ENCODE assay signal across 19 cellular contexts in the genomic region with DNA sequence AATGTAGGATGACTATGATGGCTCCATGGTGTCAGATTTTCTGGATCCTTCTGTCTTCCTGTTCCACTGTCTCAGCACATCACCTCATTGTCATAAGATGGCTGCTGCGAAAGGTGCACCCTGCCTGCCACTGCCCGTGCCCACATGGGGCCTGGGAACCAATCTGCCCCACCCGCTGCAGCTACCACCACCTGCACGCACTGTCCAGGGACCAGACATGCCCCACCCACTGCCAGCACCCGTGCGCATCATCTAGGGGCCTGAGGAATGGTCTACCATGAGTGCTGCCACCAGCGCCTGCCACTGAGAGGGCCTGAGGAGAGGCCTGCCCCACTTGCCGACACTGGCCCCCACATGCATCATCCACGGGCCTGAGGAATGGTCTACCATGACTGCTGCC. TPM values are rescaled to one million over a fixed set of nuclear protein-coding genes. Genes with fewer than 3 reads are reported as not detected.
DNase-seq lines count a peak whose midpoint lies in the region; ATAC-seq and TF ChIP-seq lines count a peak whose summit lies in the region.
"Had no signal": no experiment of that assay in that cellular context is flagged by ENCODE, and none has a peak within 500 bp of the region (broad histone marks: within the 10 kb centered on the region; RNA-seq: fewer than 3 reads in every experiment).

No MANE protein-coding gene starts in this region.

- peaks cover 19% of the 10 kb centered on the region for H3K27me3 Mint-ChIP-seq in H9 (ENCODE audit: low read depth)

- ATAC-seq in HG02610 (IDR thresholded peaks at IDR 0.05; ENCODE audit: unreplicated experiment) (no peak), upper lobe of right lung (no peak), HG02763 (IDR thresholded peaks at IDR 0.05; ENCODE audit: unreplicated experiment) (no peak)
- ATAC-seq: GM23338 had no signal

- H3K23ac ChIP-seq in H9 (ENCODE audit: insufficient read length, low read depth, low read length), result no peak overlapping the region

- H3K4me3 ChIP-seq in upper lobe of right lung, result no peak overlapping the region
- H3K4me3 ChIP-seq: BLaER1 treated with 17β-estradiol and CSF1 and Interleukin-3, amounts not matched to agents 10 nM and 100 nM; GM23338 had no signal

- H3K27ac Mint-ChIP-seq in H9, result no peak overlapping the region; a peak in 1 of 7 replicates
- H3K27ac Mint-ChIP-seq: B cell; CD8-positive, alpha-beta memory T cell; GM23338; IgD-negative memory B cell had no signal

- H3K9me3 ChIP-seq in H9 (ENCODE audit: control insufficient read depth, low read depth, low read length), result peaks cover 9% of the 10 kb centered on the region
- H3K9me3 ChIP-seq in upper lobe of right lung, result peaks cover 3% of the 10 kb centered on the region

- no peak for TF ChIP-seq CTCF in H9 (conservative IDR thresholded peaks at IDR 0.05)
- no peak for TF ChIP-seq CTCF in upper lobe of right lung (IDR thresholded peaks at IDR 0.05)

- no peaks in the 10 kb centered on the region for H3K79me1 ChIP-seq in H9 (ENCODE audit: insufficient read depth, low read depth, low read length, poor library complexity, severe bottlenecking)

- H3K23me2 ChIP-seq in H9 (ENCODE audit: insufficient read length, low read depth, low read length, poor library complexity, severe bottlenecking), result peaks cover 4% of the 10 kb centered on the region

- no peak overlapping the region for H2BK5ac ChIP-seq in H9 (ENCODE audit: insufficient read length, low read length)

- H4K8ac ChIP-seq in H9 (replicated peaks; ENCODE audit: insufficient read length, low read depth, low read length), result no peak overlapping the region

- no peak overlapping the region for H3K4ac ChIP-seq in H9 (ENCODE audit: low read depth, low read length)

- DNase-seq in activated CD8-positive, alpha-beta memory T cell treated with anti-CD3 and anti-CD28 coated beads, Interleukin-2, amount 50 U/mL, for 48 hours, result peak; percentile 12
- no peak for DNase-seq in activated CD8-positive, alpha-beta memory T cell treated with anti-CD3 and anti-CD28 coated beads, Interleukin-2, amount 50 U/mL, for 4 hours
- DNase-seq in AG20443 (ENCODE audit: low spot score), result peak; percentile 4
- DNase-seq in H9, result peak; percentile 14
- peak; percentile 72 for DNase-seq in mesenteric fat pad (ENCODE audit: low spot score)
- no peak for DNase-seq in upper lobe of right lung
- DNase-seq: 8988T; CD4-positive, CD25-positive, alpha-beta regulatory T cell; COR-L47; GDM1; KBM-7 had no signal

- H3K4me1 Mint-ChIP-seq in H9, result no peaks in the 10 kb centered on the region
- H3K4me1 Mint-ChIP-seq: B cell; CD4-positive, CD25-positive, alpha-beta regulatory T cell; CD8-positive, alpha-beta memory T cell; GM23338; IgD-negative memory B cell had no signal

- H4K20me1 ChIP-seq in H9 (ENCODE audit: control insufficient read depth, insufficient read depth, insufficient read length), result no peaks in the 10 kb centered on the region
- H4K20me1 ChIP-seq: BLaER1 treated with 17β-estradiol and CSF1 and Interleukin-3, amounts not matched to agents 10 nM and 100 nM had no signal

- no peak overlapping the region for H2AFZ ChIP-seq in H9 (ENCODE audit: low read length)
- H2AFZ ChIP-seq: GM23338 had no signal

- no peak overlapping the region for H2AK5ac ChIP-seq in H9 (ENCODE audit: insufficient read length, low read length)

- peaks cover 14 to 15% (median 14%) of the 10 kb centered on the region in 3 experiments for H3K36me3 Mint-ChIP-seq in H9 (ENCODE audit: insufficient read depth in 1 of 3, low read depth in 3 of 3)
- H3K36me3 Mint-ChIP-seq: IgD-negative memory B cell had no signal

- no peak overlapping the region for H3K14ac ChIP-seq in H9 (ENCODE audit: insufficient read depth, low read length)

- H3K4me2 ChIP-seq in H9 (ENCODE audit: insufficient read depth, insufficient read length, low read length), result no peak overlapping the region
- H3K4me2 ChIP-seq: BLaER1 treated with 17β-estradiol and CSF1 and Interleukin-3, amounts not matched to agents 10 nM and 100 nM; GM23338 had no signal

- H3K18ac ChIP-seq in H9 (ENCODE audit: insufficient read length, low read depth, low read length), result no peak overlapping the region

- no peak overlapping the region for H2BK12ac ChIP-seq in H9 (ENCODE audit: insufficient read length, low read depth, low read length)

- no peaks in the 10 kb centered on the region for H3K27me3 ChIP-seq in H9 (ENCODE audit: insufficient read depth, low read length)
- H3K27me3 ChIP-seq in upper lobe of right lung, result no peaks in the 10 kb centered on the region
- H3K27me3 ChIP-seq: BLaER1 treated with 17β-estradiol and CSF1 and Interleukin-3, amounts not matched to agents 10 nM and 100 nM had no signal

- no peak overlapping the region for H3K27ac ChIP-seq in H9 (ENCODE audit: insufficient read length, low read depth, low read length)
- no peak overlapping the region for H3K27ac ChIP-seq in upper lobe of right lung
- H3K27ac ChIP-seq: BLaER1 treated with 17β-estradiol and CSF1 and Interleukin-3, amounts not matched to agents 10 nM and 100 nM had no signal

- H3K4me1 ChIP-seq in H9 (ENCODE audit: insufficient read depth, low read length) (no peaks in the 10 kb centered on the region), upper lobe of right lung (no peaks in the 10 kb centered on the region)
- H3K4me1 ChIP-seq: BLaER1 treated with 17β-estradiol and CSF1 and Interleukin-3, amounts not matched to agents 10 nM and 100 nM had no signal

- H4K91ac ChIP-seq in H9 (ENCODE audit: insufficient read length, low read depth, low read length), result no peak overlapping the region

- H2BK120ac ChIP-seq in H9 (ENCODE audit: low read depth, low read length, poor library complexity, severe bottlenecking), result no peak overlapping the region

- H3K36me3 ChIP-seq in upper lobe of right lung, result no peaks in the 10 kb centered on the region

- H4K5ac ChIP-seq in H9 (ENCODE audit: insufficient read length, low read depth, low read length), result no peak overlapping the region

- H3K56ac ChIP-seq in H9 (ENCODE audit: insufficient read length, low read depth, low read length), result no peak overlapping the region

- no peaks in the 10 kb centered on the region for H3K79me2 ChIP-seq in H9 (ENCODE audit: insufficient read depth, low read length)

- no peak overlapping the region for H3K9ac ChIP-seq in H9 (ENCODE audit: extremely low read depth, insufficient read length, low read length)
- H3K9ac ChIP-seq: BLaER1 treated with 17β-estradiol and CSF1 and Interleukin-3, amounts not matched to agents 10 nM and 100 nM had no signal

- no peak overlapping the region for H2BK15ac ChIP-seq in H9 (ENCODE audit: low read depth, low read length)

- WGBS in H9 (ENCODE audit: extremely low coverage, insufficient read length, low lambda C conversion rate), result no CpG with 5 or more reads among the region's 9 CpGs

- H3T11ph ChIP-seq in H9 (ENCODE audit: low read length), result no peak overlapping the region

- H3K9me3 Mint-ChIP-seq in H9, result peaks cover 17 to 35% of the 10 kb centered on the region in 2 experiments

- intact Hi-C loops in upper lobe of right lung (cut with DNase I), result no loop called here

- H2BK20ac ChIP-seq in H9 (ENCODE audit: low read depth, low read length, poor library complexity, severe bottlenecking), result no peak overlapping the region

- no peak overlapping the region for H3K4me3 Mint-ChIP-seq in H9
- H3K4me3 Mint-ChIP-seq: B cell; CD4-positive, CD25-positive, alpha-beta regulatory T cell; CD8-positive, alpha-beta memory T cell; GM23338; IgD-negative memory B cell had no signal

RNA-seq across cellular contexts. Expression of a gene that starts 23.8 kb away (rescaled TPM):
- 0.59 and 0.75 TPM in 2 replicates for total RNA-seq in H9 (2021)
- 3.1 TPM for total RNA-seq in mesenteric fat pad
- 1.3 TPM for total RNA-seq in upper lobe of right lung
- total RNA-seq: A673; CD4-positive, CD25-positive, alpha-beta regulatory T cell had no signal

Comparison
In these comparisons a context has a peak if more than half of its experiments do, and no peak if none do; other contexts are left out.
1. DNase-seq: peak in activated CD8-positive, alpha-beta memory T cell treated with anti-CD3 and anti-CD28 coated beads, Interleukin-2, amount 50 U/mL, for 48 hours (single experiment), AG20443 (single experiment), H9 (single experiment) and mesenteric fat pad (single experiment); none in activated CD8-positive, alpha-beta memory T cell treated with anti-CD3 and anti-CD28 coated beads, Interleukin-2, amount 50 U/mL, for 4 hours (single experiment) and upper lobe of right lung (single experiment).